ENCODE assay signal across 9 cellular contexts in genomic region chr16:29784901-29785500, GRCh38. TPM values are rescaled to one million over a fixed set of nuclear protein-coding genes. Genes with fewer than 3 reads are reported as not detected.
A peak's percentile ranks its signal among the peaks of the same experiment; 100 is the strongest.
DNase-seq lines count a peak whose midpoint lies in the region; ATAC-seq, FAIRE-seq and TF ChIP-seq lines count a peak whose summit lies in the region.
"Had no signal": no experiment of that assay in that cellular context is flagged by ENCODE, and none has a peak within 500 bp of the region (broad histone marks: within the 10 kb centered on the region; RNA-seq: fewer than 3 reads in every experiment).

No MANE protein-coding gene starts in this region.

- TF ChIP-seq CTCF in dorsolateral prefrontal cortex (IDR thresholded peaks at IDR 0.05 in 54 of 56, conservative IDR thresholded peaks at IDR 0.05 in 2 of 56; ENCODE audit: low read depth in 1 of 56, partially characterized antibody in 56 of 56) (peak; percentile 44 to 85 (median 69)), lower leg skin (IDR thresholded peaks at IDR 0.05) (peak in 1 of 3 donors; percentile 30)

- intact Hi-C loops in dorsolateral prefrontal cortex (cut with DNase I) (no loop called here), lower leg skin (cut with DNase I; ENCODE audit: low total_unique reads) (no loop called here)

- TF ChIP-seq POLR2A in GM12891 (IDR thresholded peaks at IDR 0.05; ENCODE audit: low read depth, low read length) (no peak), lower leg skin (IDR thresholded peaks at IDR 0.05) (no peak)

- ATAC-seq in HG03135 (IDR thresholded peaks at IDR 0.05; ENCODE audit: unreplicated experiment): no peak

- H3K27me3 ChIP-seq in dorsolateral prefrontal cortex: no peaks in the 10 kb centered on the region

- DNase-seq in GM12891 (ENCODE audit: insufficient read length, low spot score) (peak; percentile 72), dorsolateral prefrontal cortex (peak in 9 of 10 donors; percentile 44 to 78 (median 70)), lower leg skin (ENCODE audit: low spot score in 2 of 2) (peak; percentile 38 to 95), SK-N-DZ (ENCODE audit: low spot score) (no peak), NCI-H82 treated with DMSO at 0.1 percent for 48 hours (lab: John Stamatoyannopoulos, UW; ENCODE audit: unreplicated experiment) (no peak)
- peak; percentile 83 to 88 for DNase-seq in activated CD4-positive, alpha-beta T cell treated with anti-CD3 and anti-CD28 coated beads, Interleukin-2, amount 50 U/mL, for 48 hours
- DNase-seq in stimulated activated CD4-positive, alpha-beta T cell treated with anti-CD3 and anti-CD28 coated beads, TNF-alpha, amount 100 ng/mL, for 4 hours (ENCODE audit: low read depth in 3 of 3): peak; percentile 58 to 66 (median 60)

- peak overlapping the region in 3 of 59 donors; percentile 1 to 48 (median 36) for H3K27ac ChIP-seq in dorsolateral prefrontal cortex
- H3K27ac ChIP-seq: KMS-11 had no signal

- peak overlapping the region in 56 of 59 donors; percentile 3 to 64 (median 42) for H3K4me3 ChIP-seq in dorsolateral prefrontal cortex
- H3K4me3 ChIP-seq in lower leg skin (ENCODE audit: low read depth, poor library complexity, severe bottlenecking): no peak overlapping the region

- peak; percentile 84 for FAIRE-seq in GM12891 (lab: Jason Lieb, UNC)

- WGBS in lower leg skin, 2 donors: 44 to 47% methylated on average over 31 to 38 of the region's 38 CpGs

TF ChIP-seq in GM12891, 5 proteins besides CTCF, POLR2A, EP300 and RAD21:
- TF ChIP-seq PAX5 (IDR thresholded peaks at IDR 0.05; ENCODE audit: insufficient read depth, low read length, severe bottlenecking) (no peak), POLR2AphosphoS5 (IDR thresholded peaks at IDR 0.05; ENCODE audit: low read depth, low read length) (no peak), SPI1 (IDR thresholded peaks at IDR 0.05; ENCODE audit: low read depth, low read length) (no peak), TAF1 (IDR thresholded peaks at IDR 0.05; ENCODE audit: low read depth, low read length) (no peak), POU2F2 (IDR thresholded peaks at IDR 0.05; ENCODE audit: low read depth, low read length) (no peak)

RNA-seq across cellular contexts. Expression of gene KIF22, which starts 5.5 kb away (rescaled TPM):
- 52.3 TPM for polyA plus RNA-seq in GM12891 (2012; ENCODE audit: low read depth, missing spikeins)
- total RNA-seq in dorsolateral prefrontal cortex: 10 to 100 TPM; 10.5 to 31.6 (median 21.6) TPM
- 10 to 100 TPM; 36.8 to 81.2 (median 44.9) TPM for total RNA-seq in lower leg skin
- 221 and 246 TPM in 2 replicates for polyA plus RNA-seq in SK-N-DZ (2014; cell fraction: cytosol; rRNA removed)
- 679 and 767 TPM in 2 replicates for polyA plus RNA-seq in SK-N-DZ (2014; cell fraction: nucleus; rRNA removed)

RNA-seq across cellular contexts. Expression of gene ZG16, which starts 6.9 kb away (rescaled TPM):
- not detected for polyA plus RNA-seq in GM12891 (2012; ENCODE audit: low read depth, missing spikeins)
- total RNA-seq in dorsolateral prefrontal cortex: not detected
- total RNA-seq in lower leg skin: not detected
- polyA plus RNA-seq in SK-N-DZ (2014; cell fraction: cytosol; rRNA removed): not detected in 2 replicates
- not detected in 2 replicates for polyA plus RNA-seq in SK-N-DZ (2014; cell fraction: nucleus; rRNA removed)

RNA-seq across cellular contexts. Expression of gene MAZ, which starts 21.3 kb away (rescaled TPM):
- polyA plus RNA-seq in GM12891 (2012; ENCODE audit: low read depth, missing spikeins): 133 TPM
- total RNA-seq in dorsolateral prefrontal cortex: 100 to 1,000 TPM; 133 to 275 (median 174) TPM
- total RNA-seq in lower leg skin: 100 to 1,000 TPM in 1 of 4 donors, 10 to 100 TPM in 3; 62.1 to 101 (median 84.8) TPM
- polyA plus RNA-seq in SK-N-DZ (2014; cell fraction: cytosol; rRNA removed): 364 and 496 TPM in 2 replicates
- 262 and 344 TPM in 2 replicates for polyA plus RNA-seq in SK-N-DZ (2014; cell fraction: nucleus; rRNA removed)

RNA-seq across cellular contexts. Expression of gene PRRT2, which starts 27.0 kb away (rescaled TPM):
- polyA plus RNA-seq in GM12891 (2012; ENCODE audit: low read depth, missing spikeins): 0.36 TPM
- 100 to 1,000 TPM in 117 of 120 experiments, 10 to 100 TPM in 3; 59.4 to 245 (median 169) TPM for total RNA-seq in dorsolateral prefrontal cortex
- 1 to 10 TPM in 3 of 4 donors, not detected in 1; 1.1 to 3.6 (median 1.4) TPM for total RNA-seq in lower leg skin
- 29.9 and 41.5 TPM in 2 replicates for polyA plus RNA-seq in SK-N-DZ (2014; cell fraction: cytosol; rRNA removed)
- polyA plus RNA-seq in SK-N-DZ (2014; cell fraction: nucleus; rRNA removed): 231 and 327 TPM in 2 replicates

RNA-seq across cellular contexts. Expression of gene PAGR1, which starts 31.0 kb away (rescaled TPM):
- 16.9 TPM for polyA plus RNA-seq in GM12891 (2012; ENCODE audit: low read depth, missing spikeins)
- total RNA-seq in dorsolateral prefrontal cortex: 10 to 100 TPM; 16.6 to 44.6 (median 24.7) TPM
- total RNA-seq in lower leg skin: 10 to 100 TPM; 28.0 to 33.5 (median 32.1) TPM
- 57.6 and 71.0 TPM in 2 replicates for polyA plus RNA-seq in SK-N-DZ (2014; cell fraction: cytosol; rRNA removed)
- polyA plus RNA-seq in SK-N-DZ (2014; cell fraction: nucleus; rRNA removed): 426 and 537 TPM in 2 replicates

Comparison
In these comparisons a context has a peak if more than half of its experiments do, and no peak if none do; other contexts are left out.
1. DNase-seq: peak in GM12891 (single experiment), activated CD4-positive, alpha-beta T cell treated with anti-CD3 and anti-CD28 coated beads, Interleukin-2, amount 50 U/mL, for 48 hours (2 of 2), dorsolateral prefrontal cortex (9 of 10), lower leg skin (2 of 2) and stimulated activated CD4-positive, alpha-beta T cell treated with anti-CD3 and anti-CD28 coated beads, TNF-alpha, amount 100 ng/mL, for 4 hours (3 of 3); none in SK-N-DZ (single experiment) and NCI-H82 treated with DMSO at 0.1 percent for 48 hours (single experiment).